In genomic region chr3:50351318-50351687, GRCh38 we compare ENCODE assay signal across 8 cellular contexts. TPM values are rescaled to one million over a fixed set of nuclear protein-coding genes. Genes with fewer than 3 reads are reported as not detected.
A peak's percentile ranks its signal among the peaks of the same experiment; 100 is the strongest.
DNase-seq lines count a peak whose midpoint lies in the region; ATAC-seq and TF ChIP-seq lines count a peak whose summit lies in the region.

No MANE protein-coding gene starts in this region.

- no peaks in the 10 kb centered on the region for H3K27me3 Mint-ChIP-seq in activated CD4-positive, alpha-beta T cell treated with anti-CD3 and anti-CD28 coated beads, Interleukin-2, amount 10 ng/mL, durations not matched to agents 24 days and 14 days
- H3K27me3 Mint-ChIP-seq in activated naive CD8-positive, alpha-beta T cell treated with anti-CD3 and anti-CD28 coated beads, Interleukin-2, amount 50 U/mL, for 24 hours: no peaks in the 10 kb centered on the region

- TF ChIP-seq POLR2A in testis (IDR thresholded peaks at IDR 0.05): no peak

- DNase-seq in activated CD4-positive, alpha-beta T cell treated with anti-CD3 and anti-CD28 coated beads, Interleukin-2, amount 10 ng/mL, durations not matched to agents 24 days and 14 days: no peak
- DNase-seq in activated CD4-positive, alpha-beta T cell treated with anti-CD3 and anti-CD28 coated beads for 48 hours: no peak
- no peak for DNase-seq in activated naive CD8-positive, alpha-beta T cell treated with anti-CD3 and anti-CD28 coated beads, Interleukin-2, amount 50 U/mL, for 24 hours
- DNase-seq in testis (no peak), GM03348 (ENCODE audit: low spot score) (no peak), SHP77 (lab: John Stamatoyannopoulos, UW) (no peak), NCI-H1417 treated with DMSO at 0.1 percent for 48 hours (lab: John Stamatoyannopoulos, UW) (no peak)

- peaks cover 26% of the 10 kb centered on the region for H3K4me1 ChIP-seq in testis

- H3K36me3 ChIP-seq in testis (ENCODE audit: low read depth, missing control alignments): no peaks in the 10 kb centered on the region

- no peaks in the 10 kb centered on the region for H3K9me3 ChIP-seq in testis

- WGBS in testis, 2 donors: 46 to 51% methylated on average over 11 of the region's 11 CpGs

- H3K4me3 ChIP-seq in testis: peak overlapping the region; percentile 70 to 71

- peak overlapping the region; percentile 97 for H3K27ac Mint-ChIP-seq in activated CD4-positive, alpha-beta T cell treated with anti-CD3 and anti-CD28 coated beads, Interleukin-2, amount 10 ng/mL, durations not matched to agents 24 days and 14 days
- H3K27ac Mint-ChIP-seq in activated naive CD8-positive, alpha-beta T cell treated with anti-CD3 and anti-CD28 coated beads, Interleukin-2, amount 50 U/mL, for 24 hours: peak overlapping the region; percentile 98

- H3K27me3 ChIP-seq in layer of hippocampus (ENCODE audit: control insufficient read depth, insufficient read depth, low read length) (no peaks in the 10 kb centered on the region), testis (no peaks in the 10 kb centered on the region)

- no peak for TF ChIP-seq CTCF in testis (IDR thresholded peaks at IDR 0.05)

- peak; percentile 3 for ATAC-seq in activated naive CD8-positive, alpha-beta T cell treated with anti-CD3 and anti-CD28 coated beads, Interleukin-2, amount 50 U/mL, for 24 hours

- H3K27ac ChIP-seq in layer of hippocampus (ENCODE audit: low read depth, low read length): peak overlapping the region; percentile 99
- peak overlapping the region in 1 of 2 donors; percentile 88 for H3K27ac ChIP-seq in testis

- peak overlapping the region; percentile 95 for H3K4me3 Mint-ChIP-seq in activated CD4-positive, alpha-beta T cell treated with anti-CD3 and anti-CD28 coated beads, Interleukin-2, amount 10 ng/mL, durations not matched to agents 24 days and 14 days
- peak overlapping the region; percentile 92 for H3K4me3 Mint-ChIP-seq in activated naive CD8-positive, alpha-beta T cell treated with anti-CD3 and anti-CD28 coated beads, Interleukin-2, amount 50 U/mL, for 24 hours

- no peaks in the 10 kb centered on the region for H3K9me3 Mint-ChIP-seq in activated CD4-positive, alpha-beta T cell treated with anti-CD3 and anti-CD28 coated beads, Interleukin-2, amount 10 ng/mL, durations not matched to agents 24 days and 14 days
- no peaks in the 10 kb centered on the region for H3K9me3 Mint-ChIP-seq in activated naive CD8-positive, alpha-beta T cell treated with anti-CD3 and anti-CD28 coated beads, Interleukin-2, amount 50 U/mL, for 24 hours

- H3K36me3 Mint-ChIP-seq in activated CD4-positive, alpha-beta T cell treated with anti-CD3 and anti-CD28 coated beads, Interleukin-2, amount 10 ng/mL, durations not matched to agents 24 days and 14 days (ENCODE audit: low read depth): peaks cover 41% of the 10 kb centered on the region
- peaks cover 19% of the 10 kb centered on the region for H3K36me3 Mint-ChIP-seq in activated naive CD8-positive, alpha-beta T cell treated with anti-CD3 and anti-CD28 coated beads, Interleukin-2, amount 50 U/mL, for 24 hours (ENCODE audit: low read depth)

- H3K4me1 Mint-ChIP-seq in activated CD4-positive, alpha-beta T cell treated with anti-CD3 and anti-CD28 coated beads, Interleukin-2, amount 10 ng/mL, durations not matched to agents 24 days and 14 days: peaks cover 37% of the 10 kb centered on the region
- H3K4me1 Mint-ChIP-seq in activated naive CD8-positive, alpha-beta T cell treated with anti-CD3 and anti-CD28 coated beads, Interleukin-2, amount 50 U/mL, for 24 hours: peaks cover 53% of the 10 kb centered on the region

- intact Hi-C loops in activated CD4-positive, alpha-beta T cell treated with anti-CD3 and anti-CD28 coated beads, Interleukin-2, amount 10 ng/mL, durations not matched to agents 24 days and 14 days (cut with micrococcal nuclease): loop anchor here (1.0 to 2.0 kb wide), 4 partner anchors 8 to 217 kb away; partner anchors contain the start of genes HEMK1, HYAL3, NAA80 and TMEM115
- intact Hi-C loops in testis (cut with DNase I; ENCODE audit: low total_unique reads): no loop called here

RNA-seq across cellular contexts. Expression of gene CYB561D2, which starts 0.6 kb away (rescaled TPM):
- total RNA-seq in activated CD4-positive, alpha-beta T cell treated with anti-CD3 and anti-CD28 coated beads, Interleukin-2, amount 10 ng/mL, durations not matched to agents 24 days and 14 days: 23.9 and 27.0 TPM in 2 replicates
- total RNA-seq in testis: 10 to 100 TPM; 18.9 to 21.1 TPM
- 16.0 TPM for polyA plus RNA-seq in testis (ENCODE audit: insufficient read depth, low read depth, low replicate concordance)

RNA-seq across cellular contexts. Expression of gene NPRL2, which starts 0.7 kb away (rescaled TPM):
- total RNA-seq in activated CD4-positive, alpha-beta T cell treated with anti-CD3 and anti-CD28 coated beads, Interleukin-2, amount 10 ng/mL, durations not matched to agents 24 days and 14 days: 38.1 and 43.0 TPM in 2 replicates
- total RNA-seq in testis: 10 to 100 TPM; 26.9 to 29.2 TPM
- 28.0 TPM for polyA plus RNA-seq in testis (ENCODE audit: insufficient read depth, low read depth, low replicate concordance)

RNA-seq across cellular contexts. Expression of gene ZMYND10, which starts 5.8 kb away (rescaled TPM):
- total RNA-seq in activated CD4-positive, alpha-beta T cell treated with anti-CD3 and anti-CD28 coated beads, Interleukin-2, amount 10 ng/mL, durations not matched to agents 24 days and 14 days: 1.2 and 1.3 TPM in 2 replicates
- total RNA-seq in testis: 100 to 1,000 TPM; 241 to 335 TPM
- polyA plus RNA-seq in testis (ENCODE audit: insufficient read depth, low read depth, low replicate concordance): 763 TPM

RNA-seq across cellular contexts. Expression of gene TMEM115, which starts 8.0 kb away (rescaled TPM):
- 20.3 and 20.5 TPM in 2 replicates for total RNA-seq in activated CD4-positive, alpha-beta T cell treated with anti-CD3 and anti-CD28 coated beads, Interleukin-2, amount 10 ng/mL, durations not matched to agents 24 days and 14 days
- total RNA-seq in testis: 10 to 100 TPM; 63.2 to 72.4 TPM
- polyA plus RNA-seq in testis (ENCODE audit: insufficient read depth, low read depth, low replicate concordance): 37.6 TPM

RNA-seq across cellular contexts. Expression of gene RASSF1, which starts 10.7 kb away (rescaled TPM):
- total RNA-seq in activated CD4-positive, alpha-beta T cell treated with anti-CD3 and anti-CD28 coated beads, Interleukin-2, amount 10 ng/mL, durations not matched to agents 24 days and 14 days: 68.3 and 68.8 TPM in 2 replicates
- 10 to 100 TPM; 50.0 to 52.2 TPM for total RNA-seq in testis
- 60.1 TPM for polyA plus RNA-seq in testis (ENCODE audit: insufficient read depth, low read depth, low replicate concordance)

Comparison
In these comparisons a context has a peak if more than half of its experiments do, and no peak if none do; other contexts are left out.
1. RNA of gene ZMYND10, which starts 5.8 kb away (total RNA-seq): 241 to 335 TPM in testis; 1.2 to 1.3 TPM in activated CD4-positive, alpha-beta T cell treated with anti-CD3 and anti-CD28 coated beads, Interleukin-2, amount 10 ng/mL, durations not matched to agents 24 days and 14 days; every median in the first group is over 100 times any median in the second.